Comparison of ENCODE assay signal across 8 cellular contexts in the genomic region with DNA sequence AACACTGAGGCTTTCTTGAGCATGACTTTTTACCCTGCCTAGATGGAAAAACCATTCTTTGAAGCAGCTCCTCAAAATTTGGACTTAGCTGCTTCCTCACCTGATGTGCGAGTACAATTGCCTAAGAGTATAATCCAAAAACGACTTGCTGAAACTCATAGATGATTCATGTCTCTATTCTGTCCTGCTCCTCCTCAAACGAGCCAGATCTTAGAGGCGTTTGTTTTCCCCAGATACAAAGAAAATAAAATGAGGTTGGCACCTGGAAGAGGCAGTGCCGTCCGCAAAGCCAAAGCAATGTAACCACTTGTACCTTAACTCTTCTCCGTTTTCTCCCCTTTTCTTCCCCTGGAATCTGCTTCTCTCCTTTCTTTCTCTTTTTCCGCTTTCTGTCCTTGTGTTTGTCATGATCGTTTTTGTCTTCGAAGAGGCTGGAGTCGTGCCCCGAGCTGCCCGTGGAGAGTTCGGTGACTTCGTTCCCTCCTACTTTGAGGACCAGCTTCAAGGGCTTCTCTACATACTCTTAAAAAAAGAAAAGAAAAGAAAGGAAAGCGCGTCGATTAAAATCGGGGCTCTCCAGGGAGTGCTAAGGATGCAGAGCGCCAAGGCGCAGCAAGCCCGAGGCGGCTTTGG. TPM values are rescaled to one million over a fixed set of nuclear protein-coding genes. Genes with fewer than 3 reads are reported as not detected.
DNase-seq lines count a peak whose midpoint lies in the region; ATAC-seq, FAIRE-seq and TF ChIP-seq lines count a peak whose summit lies in the region.

No MANE protein-coding gene starts in this region.

- peak overlapping the region; percentile 70; the same call in 1 of the 2 replicates for H3K27ac ChIP-seq in HUES6 (ENCODE audit: low read depth, low read length)

- H3K4me3 ChIP-seq in BE2C (ENCODE audit: low read depth, low read length) (peak overlapping the region; percentile 87), HUES6 (ENCODE audit: low read depth, low read length) (peak overlapping the region; percentile 79), cardiac fibroblast (replicated peaks in 1 of 2; ENCODE audit: low read depth in 2 of 2, low read length in 2 of 2) (peak overlapping the region; percentile 61 to 67)

- DNase-seq in BE2C (no peak), cardiac fibroblast (ENCODE audit: low read depth in 2 of 2) (peak in 1 of 2 donors; percentile 30), myocyte (ENCODE audit: low read depth) (peak; percentile 3), urothelium cell line (ENCODE audit: low spot score) (no peak), NCI-H774 (lab: John Stamatoyannopoulos, UW) (no peak)

- H3K4me1 ChIP-seq in BE2C = peaks cover 5% of the 10 kb centered on the region; the same call in 1 of the 2 replicates
- peaks cover 6% of the 10 kb centered on the region; the same call in 1 of the 2 replicates for H3K4me1 ChIP-seq in HUES6 (ENCODE audit: control insufficient read depth, insufficient read depth, low read length)

- H3K36me3 ChIP-seq in BE2C (peaks cover 23% of the 10 kb centered on the region), HUES6 (ENCODE audit: control insufficient read depth, insufficient read depth, low read length) (peaks cover 44% of the 10 kb centered on the region)

- H3K9me3 ChIP-seq in BE2C = no peaks in the 10 kb centered on the region
- no peaks in the 10 kb centered on the region for H3K9me3 ChIP-seq in HUES6 (ENCODE audit: control insufficient read depth, insufficient read depth, low read depth, low read length)

- no peaks in the 10 kb centered on the region for H3K27me3 ChIP-seq in BE2C
- no peaks in the 10 kb centered on the region for H3K27me3 ChIP-seq in HUES6 (ENCODE audit: control insufficient read depth, insufficient read depth, low read length)

- no peak for FAIRE-seq in urothelium cell line (lab: Jason Lieb, UNC)

- no peak for TF ChIP-seq CTCF in BE2C (IDR thresholded peaks at IDR 0.05; ENCODE audit: low read depth, low read length)
- TF ChIP-seq CTCF in cardiac fibroblast (IDR thresholded peaks at IDR 0.05; ENCODE audit: low read depth, low read length) = no peak

- H3K9ac ChIP-seq in HUES6 (ENCODE audit: low read length) = peak overlapping the region; percentile 77

- ATAC-seq in HG03520 (IDR thresholded peaks at IDR 0.05; ENCODE audit: unreplicated experiment) = no peak
- ATAC-seq in HG03025 (IDR thresholded peaks at IDR 0.05; ENCODE audit: low FRiP score, unreplicated experiment) = no peak

RNA-seq across cellular contexts. Expression of a gene that starts 0.9 kb away (rescaled TPM):
- polyA plus RNA-seq in BE2C (2012; ENCODE audit: insufficient read depth, insufficient read length, low read depth) = 57.9 TPM
- 47.9 and 56.3 TPM in 2 replicates for total RNA-seq in myocyte
- polyA plus RNA-seq in myocyte (2012) = 37.9 TPM
